ENCODE assay signal across 9 cellular contexts in genomic region chr6:15358579-15359327, GRCh38.
DNase-seq lines count a peak whose midpoint lies in the region; ATAC-seq and TF ChIP-seq lines count a peak whose summit lies in the region.
"Had no signal": no experiment of that assay in that cellular context is flagged by ENCODE, and none has a peak within 500 bp of the region (broad histone marks: within the 10 kb centered on the region; RNA-seq: fewer than 3 reads in every experiment).

No MANE protein-coding gene starts in this region.

- H3K4me3 ChIP-seq in GM08714 (ENCODE audit: low read length) (peak overlapping the region; percentile 59; the same call in 1 of the 2 replicates), neuronal stem cell (ENCODE audit: low read length in 2 of 2) (no peak overlapping the region)

- WGBS in neuronal stem cell (ENCODE audit: extremely low coverage in 2 of 2, insufficient read length in 2 of 2, insufficient replicate concordance in 1 of 2), 2 donors, result no CpG with 5 or more reads among the region's 9 CpGs

- H3K4me2 ChIP-seq in neuronal stem cell (ENCODE audit: insufficient read depth, low read length, poor library complexity, severe bottlenecking), result no peak overlapping the region

- no peaks in the 10 kb centered on the region for H3K27me3 ChIP-seq in neuronal stem cell (ENCODE audit: control insufficient read depth in 3 of 3, insufficient read depth in 3 of 3, low read depth in 1 of 3, low read length in 3 of 3)

- H3K18ac ChIP-seq in neuronal stem cell (ENCODE audit: low read length), result no peak overlapping the region

- H3K4me1 ChIP-seq in neuronal stem cell (ENCODE audit: control insufficient read depth in 2 of 2, insufficient read depth in 1 of 2, low read depth in 1 of 2, low read length in 2 of 2), result peaks cover 22 to 28% of the 10 kb centered on the region in 2 donors

- no peak overlapping the region for H2BK120ac ChIP-seq in neuronal stem cell (ENCODE audit: low read depth, low read length)

- DNase-seq in SKM-1 (lab: John Stamatoyannopoulos, UW; ENCODE audit: unreplicated experiment) (peak; percentile 24), kidney glomerular epithelial cell (lab: John Stamatoyannopoulos, UW) (peak; percentile 70), NCI-H748 (lab: John Stamatoyannopoulos, UW; ENCODE audit: unreplicated experiment) (no peak), D341Med (ENCODE audit: low spot score) (no peak), neuronal stem cell (ENCODE audit: low spot score) (no peak)
- DNase-seq: left colon had no signal

- no peaks in the 10 kb centered on the region for H3K79me1 ChIP-seq in neuronal stem cell (ENCODE audit: low read depth, low read length)

- no peak overlapping the region for H3K23ac ChIP-seq in neuronal stem cell (ENCODE audit: low read depth, low read length, poor library complexity)

- no peaks in the 10 kb centered on the region for H3K36me3 ChIP-seq in neuronal stem cell (replicated peaks in 1 of 2; ENCODE audit: control insufficient read depth in 2 of 2, insufficient read depth in 2 of 2, low read length in 2 of 2)

- H3K14ac ChIP-seq in neuronal stem cell (ENCODE audit: low read length), result no peak overlapping the region

- no peak overlapping the region for H3K27ac ChIP-seq in neuronal stem cell (replicated peaks; ENCODE audit: low read length)

- no peak overlapping the region for H4K8ac ChIP-seq in neuronal stem cell (ENCODE audit: low read depth, low read length)

- ATAC-seq in HG02610 (IDR thresholded peaks at IDR 0.05; ENCODE audit: unreplicated experiment) (peak; percentile 50), SK-N-SH treated with all-trans-retinoic acid at 6 μM for 48 hours (no peak)
- ATAC-seq: left colon had no signal

- no peak overlapping the region for H2BK12ac ChIP-seq in neuronal stem cell (ENCODE audit: low read length)

- no peak overlapping the region for H4K91ac ChIP-seq in neuronal stem cell (ENCODE audit: low read depth, low read length, poor library complexity)

- H2AK5ac ChIP-seq in neuronal stem cell (ENCODE audit: low read depth, low read length), result no peak overlapping the region

- H3K4ac ChIP-seq in neuronal stem cell (ENCODE audit: low read length), result no peak overlapping the region

- H3K9ac ChIP-seq in neuronal stem cell (ENCODE audit: low read depth, low read length, poor library complexity), result no peak overlapping the region

- peaks cover 0 to 3% of the 10 kb centered on the region in 2 donors for H3K9me3 ChIP-seq in neuronal stem cell (replicated peaks in 1 of 2; ENCODE audit: control insufficient read depth in 2 of 2, insufficient read depth in 1 of 2, low read depth in 1 of 2, low read length in 2 of 2)

- H2BK15ac ChIP-seq in neuronal stem cell (ENCODE audit: low read length), result no peak overlapping the region

- no peak overlapping the region for H2AFZ ChIP-seq in neuronal stem cell (ENCODE audit: low read length)

- H2BK5ac ChIP-seq in neuronal stem cell (ENCODE audit: low read length), result no peak overlapping the region

TF ChIP-seq in SK-N-SH treated with all-trans-retinoic acid at 6 μM for 48 hours, 23 proteins besides CTCF, POLR2A, EP300 and RAD21 (continues in another document):
- TF ChIP-seq ZFP30 (CRISPR knock-in tag; IDR thresholded peaks at IDR 0.05) (no peak), ISL1 (CRISPR knock-in tag; IDR thresholded peaks at IDR 0.05) (no peak), ESRRG (CRISPR knock-in tag; IDR thresholded peaks at IDR 0.05) (no peak), RARB (CRISPR knock-in tag; IDR thresholded peaks at IDR 0.05) (no peak), TSHZ2 (CRISPR knock-in tag; IDR thresholded peaks at IDR 0.05) (no peak), ARNTL (CRISPR knock-in tag; IDR thresholded peaks at IDR 0.05; ENCODE audit: borderline replicate concordance, low read depth) (no peak), ZNF8 (CRISPR knock-in tag; IDR thresholded peaks at IDR 0.05) (no peak), ZNF70 (CRISPR knock-in tag; IDR thresholded peaks at IDR 0.05) (no peak), CSDC2 (CRISPR knock-in tag; IDR thresholded peaks at IDR 0.05) (no peak), PPARA (CRISPR knock-in tag; IDR thresholded peaks at IDR 0.05; ENCODE audit: borderline replicate concordance) (no peak), CSRNP3 (CRISPR knock-in tag; IDR thresholded peaks at IDR 0.05) (no peak), CREB5 (CRISPR knock-in tag; IDR thresholded peaks at IDR 0.05; ENCODE audit: low read depth) (no peak), OSR1 (CRISPR knock-in tag; IDR thresholded peaks at IDR 0.05) (no peak), SNAI2 (CRISPR knock-in tag; IDR thresholded peaks at IDR 0.05) (no peak), ZC3H10 (CRISPR knock-in tag; IDR thresholded peaks at IDR 0.05) (no peak), POU6F1 (CRISPR knock-in tag; IDR thresholded peaks at IDR 0.05; ENCODE audit: borderline replicate concordance, low read depth) (no peak), GLIS3 (CRISPR knock-in tag; IDR thresholded peaks at IDR 0.05) (no peak), TOX (CRISPR knock-in tag; IDR thresholded peaks at IDR 0.05; ENCODE audit: borderline replicate concordance) (no peak)

Comparison
In these comparisons a context has a peak if more than half of its experiments do, and no peak if none do; other contexts are left out.
1. DNase-seq: peak in SKM-1 (single experiment) and kidney glomerular epithelial cell (single experiment); none in NCI-H748 (single experiment), D341Med (single experiment) and neuronal stem cell (single experiment).